Comparison of ENCODE assay signal across 9 cellular contexts in genomic region chr7:100477871-100478248, GRCh38.
DNase-seq lines count a peak whose midpoint lies in the region; ATAC-seq and TF ChIP-seq lines count a peak whose summit lies in the region.
"Had no signal": no experiment of that assay in that cellular context is flagged by ENCODE, and none has a peak within 500 bp of the region (broad histone marks: within the 10 kb centered on the region; RNA-seq: fewer than 3 reads in every experiment).

No MANE protein-coding gene starts in this region.

- peaks cover 7% of the 10 kb centered on the region; the same call in 1 of the 2 replicates for H3K36me3 ChIP-seq in HUES48 (ENCODE audit: control insufficient read depth, insufficient read depth, low read length)
- H3K36me3 ChIP-seq in mucosa of stomach (ENCODE audit: control insufficient read depth, insufficient read depth, low read length) = peaks cover 8% of the 10 kb centered on the region

- H3K4me1 ChIP-seq in HUES48 (ENCODE audit: control insufficient read depth, insufficient read depth, low read length) = peaks cover 7% of the 10 kb centered on the region; the same call in 1 of the 2 replicates
- peaks cover 38% of the 10 kb centered on the region for H3K4me1 ChIP-seq in mucosa of stomach (ENCODE audit: control insufficient read depth, insufficient read depth, low read length)

- H3K4me3 ChIP-seq in HUES48 (ENCODE audit: low read depth, low read length) (peak overlapping the region; percentile 96; the same call in 1 of the 2 replicates), mucosa of stomach (ENCODE audit: low read length) (peak overlapping the region; percentile 82)

- H3K9me3 ChIP-seq in HUES48 (ENCODE audit: control insufficient read depth, insufficient read depth, low read length) (no peaks in the 10 kb centered on the region), mucosa of stomach (ENCODE audit: control insufficient read depth, low read length) (no peaks in the 10 kb centered on the region)

- DNase-seq in caudate nucleus (lab: John Stamatoyannopoulos, UW) (no peak), NCI-H82 (lab: John Stamatoyannopoulos, UW) (no peak), nucleus accumbens (lab: John Stamatoyannopoulos, UW) (no peak), posterior cingulate gyrus (no peak)
- DNase-seq: NCI-H69 had no signal

- intact Hi-C loops in posterior cingulate gyrus (cut with DNase I) = loop anchor here (10.0 kb wide), 1 partner anchor 197 kb away; the partner anchor contains the start of gene GNB2

- ATAC-seq in HG02610 (IDR thresholded peaks at IDR 0.05; ENCODE audit: unreplicated experiment) = no peak

- H3K27me3 ChIP-seq in HUES48 (ENCODE audit: control insufficient read depth, insufficient read depth, low read length) (no peaks in the 10 kb centered on the region), mucosa of stomach (ENCODE audit: control insufficient read depth, insufficient read depth, low read length) (no peaks in the 10 kb centered on the region)

- no peak for TF ChIP-seq CTCF in 22Rv1 (IDR thresholded peaks at IDR 0.05)

- H3K9ac ChIP-seq in HUES48 (ENCODE audit: low read depth, low read length) = no peak overlapping the region
- peak overlapping the region; percentile 95 for H3K9ac ChIP-seq in mucosa of stomach (ENCODE audit: low read length)

- H3K27ac ChIP-seq in 22Rv1 = peak overlapping the region; percentile 80
- H3K27ac ChIP-seq in HUES48 (ENCODE audit: low read depth, low read length) = no peak overlapping the region
- peak overlapping the region; percentile 36 for H3K27ac ChIP-seq in caudate nucleus (ENCODE audit: low read depth, low read length)
